ENCODE assay signal across 28 cellular contexts in the genomic region with DNA sequence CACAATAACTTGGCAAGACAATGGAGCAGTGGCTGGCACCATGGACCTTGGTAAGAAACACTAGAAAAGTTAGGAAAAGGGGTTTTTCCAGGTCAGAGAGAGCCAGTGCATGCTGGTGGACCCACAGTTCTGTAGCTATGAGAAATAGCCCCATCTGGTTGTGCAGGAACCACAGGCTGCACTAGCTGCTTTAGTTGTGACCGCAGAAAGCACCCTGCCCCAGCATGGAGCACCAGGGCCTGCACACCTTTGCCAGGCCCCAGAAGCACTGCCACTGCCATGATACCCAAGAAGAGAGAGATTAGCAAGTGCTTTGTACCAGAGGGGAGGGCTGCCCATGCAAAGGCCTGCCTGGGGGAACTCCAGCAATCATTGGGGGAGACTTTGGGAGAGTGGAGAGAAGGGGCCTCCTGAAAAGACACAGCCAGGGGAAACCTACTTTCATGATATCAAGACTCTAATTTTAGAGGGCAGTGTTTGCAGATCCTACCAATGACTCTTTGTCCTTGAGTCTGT.
DNase-seq lines count a peak whose midpoint lies in the region; TF ChIP-seq lines count a peak whose summit lies in the region.
"Had no signal": no experiment of that assay in that cellular context is flagged by ENCODE, and none has a peak within 500 bp of the region (broad histone marks: within the 10 kb centered on the region; RNA-seq: fewer than 3 reads in every experiment).

No MANE protein-coding gene starts in this region.

- CTCF ChIA-PET in mammary epithelial cell (lab: Charles Lee; ENCODE audit: low non-redundant PET) = no interaction called here
- CTCF ChIA-PET in MCF 10A (lab: Yijun Ruan, JAX) = interaction anchor here (1.8 kb wide), 1 partner anchor 152 kb away, joined by 5 read pairs; no protein-coding TSS in a partner anchor
- CTCF ChIA-PET in GM10248 (lab: Yijun Ruan, JAX) = interaction anchor here (1.1 to 1.9 kb wide), 2 partner anchors 70 to 92 kb away, joined by 3 to 5 read pairs; no protein-coding TSS in a partner anchor

- no peak overlapping the region for H3K27ac ChIP-seq in mammary epithelial cell (ENCODE audit: insufficient read depth, low read depth, low read length)
- H3K27ac ChIP-seq in mesodermal cell (ENCODE audit: low read depth, low read length, severe bottlenecking) = peak overlapping the region; percentile 95
- no peak overlapping the region for H3K27ac ChIP-seq in left ventricle myocardium inferior (replicated peaks)
- H3K27ac ChIP-seq: 22Rv1, cardiac muscle cell, coronary artery, esophagus muscularis mucosa, upper lobe of right lung had no signal

- POLR2A ChIA-PET in MCF 10A (lab: Yijun Ruan, JAX) (interaction anchor here (0.7 to 1.0 kb wide), 2 partner anchors 31 to 158 kb away, joined by 3 read pairs; no protein-coding TSS in a partner anchor), GM10248 (lab: Yijun Ruan, JAX) (no interaction called here)

- H3K9me3 Mint-ChIP-seq in MCF 10A (ENCODE audit: unreplicated experiment) (peaks cover 23% of the 10 kb centered on the region), brain (peaks cover 10 to 22% (median 20%) of the 10 kb centered on the region in 5 experiments)

- H3K27ac Mint-ChIP-seq in MCF 10A (ENCODE audit: low read depth, unreplicated experiment) (no peak overlapping the region), brain (peak overlapping the region; percentile 42 to 95 (median 86))
- H3K27ac Mint-ChIP-seq: activated CD4-positive, alpha-beta memory T cell treated with anti-CD3 and anti-CD28 coated beads, Interleukin-2, amount 10 ng/mL, durations not matched to agents 7 days and 5 days; activated naive CD4-positive, alpha-beta T cell treated with anti-CD3 and anti-CD28 coated beads, Interleukin-2, amount 50 U/mL, for 24 hours; activated T-helper 2 cell treated with anti-CD3 and anti-CD28 coated beads, Interferon-gamma antibody, Interleukin-2, Interleukin-4, amounts not matched to agents 10 μg/mL and 5 μg/mL and 100 μg/mL, durations not matched to agents 14 hours and 24 hours and 36 hours; effector memory CD8-positive, alpha-beta T cell; naive thymus-derived CD4-positive, alpha-beta T cell; T-helper 1 cell treated with Interleukin-12 subunit alpha and Interleukin-12 subunit beta and Interleukin-4 antibody, amounts not matched to agents 30 μg/mL and 1 μg/mL, for 36 hours had no signal

- intact Hi-C loops in mammary epithelial cell (cut with micrococcal nuclease) = no loop called here
- intact Hi-C loops in MCF 10A (cut with micrococcal nuclease) = no loop called here
- intact Hi-C loops in left ventricle myocardium inferior (cut with micrococcal nuclease) = no loop called here

- no peak overlapping the region for H3K4me2 ChIP-seq in mammary epithelial cell (ENCODE audit: insufficient read depth, low read depth, low read length)

- H3K27me3 Mint-ChIP-seq in MCF 10A (ENCODE audit: insufficient read depth, unreplicated experiment) (peaks cover 35% of the 10 kb centered on the region), brain (peaks cover 9% of the 10 kb centered on the region)

- 86% methylated on average over 1 of the region's 1 CpG for WGBS in mammary epithelial cell (ENCODE audit: low coverage, missing lambda C conversion rate)
- 100% methylated on average over 1 of the region's 1 CpG; no CpG with 5 or more reads in 1 of the 2 experiments for WGBS in mesodermal cell (ENCODE audit: insufficient coverage in 2 of 2), 2 experiments

- H3K4me3 Mint-ChIP-seq in MCF 10A (ENCODE audit: unreplicated experiment) = no peak overlapping the region
- peak overlapping the region in 1 of 5 experiments; percentile 81 for H3K4me3 Mint-ChIP-seq in brain
- H3K4me3 Mint-ChIP-seq: activated CD4-positive, alpha-beta memory T cell treated with anti-CD3 and anti-CD28 coated beads, Interleukin-2, amount 10 ng/mL, durations not matched to agents 7 days and 5 days; activated naive CD4-positive, alpha-beta T cell treated with anti-CD3 and anti-CD28 coated beads, Interleukin-2, amount 50 U/mL, for 24 hours; CD4-positive, CD25-positive, alpha-beta regulatory T cell; effector memory CD8-positive, alpha-beta T cell; naive thymus-derived CD4-positive, alpha-beta T cell; T-helper 1 cell treated with Interleukin-12 subunit alpha and Interleukin-12 subunit beta and Interleukin-4 antibody, amounts not matched to agents 30 μg/mL and 1 μg/mL, for 36 hours had no signal

- H3K27me3 ChIP-seq in mammary epithelial cell (ENCODE audit: insufficient read depth, low read length) (no peaks in the 10 kb centered on the region), left ventricle myocardium inferior (ENCODE audit: low read depth) (peaks cover 57% of the 10 kb centered on the region)
- H3K27me3 ChIP-seq: cardiac muscle cell had no signal

- H2AFZ ChIP-seq in mammary epithelial cell (ENCODE audit: low read depth, low read length) = peak overlapping the region; percentile 68

- TF ChIP-seq CTCF in mammary epithelial cell (conservative IDR thresholded peaks at IDR 0.05 in 1 of 2, IDR thresholded peaks at IDR 0.05 in 1 of 2; ENCODE audit: extremely low read depth in 1 of 2, insufficient read depth in 1 of 2, low read depth in 1 of 2, low read length in 2 of 2) (no peak), MCF 10A (IDR thresholded peaks at IDR 0.05; ENCODE audit: unreplicated experiment) (no peak), brain (conservative IDR thresholded peaks at IDR 0.05) (no peak), left ventricle myocardium inferior (IDR thresholded peaks at IDR 0.05; ENCODE audit: borderline replicate concordance) (no peak), GM10248 (IDR thresholded peaks at IDR 0.05; ENCODE audit: control extremely low read depth, extremely low read depth, low read depth, missing control alignments) (no peak)

- dilution Hi-C loops in mammary epithelial cell (cut with HindIII; ENCODE audit: low sequenced_read_pairs) = no loop called here

- no peak for DNase-seq in mammary epithelial cell
- no peak for DNase-seq in MCF 10A (ENCODE audit: unreplicated experiment)
- no peak for DNase-seq in left ventricle myocardium inferior
- DNase-seq in NAMALWA (ENCODE audit: low spot score) = no peak
- no peak for DNase-seq in GM10248 (ENCODE audit: extremely low spot score)
- DNase-seq in stimulated activated CD4-positive, alpha-beta T cell treated with anti-CD3 and anti-CD28 coated beads, Interleukin-1b, Interleukin-23, amount 100 ng/mL, for 48 hours = no peak
- DNase-seq: activated CD4-positive, alpha-beta memory T cell treated with anti-CD3 and anti-CD28 coated beads, Interleukin-2, amount 10 ng/mL, durations not matched to agents 7 days and 5 days; activated CD4-positive, CD25-positive, alpha-beta regulatory T cell treated with anti-CD3 and anti-CD28 coated beads, Interleukin-2, amount 50 U/mL, for 72 hours; CD4-positive, CD25-positive, alpha-beta regulatory T cell; effector memory CD8-positive, alpha-beta T cell; EL; KG1; midbrain; MM.1S; naive thymus-derived CD4-positive, alpha-beta T cell; NCI-H2081 treated with DMSO at 0.1 percent for 48 hours; NCI-H226; stimulated activated CD4-positive, alpha-beta T cell treated with anti-CD3 and anti-CD28 coated beads, Interleukin-2, amount 100 ng/mL, for 48 hours; upper lobe of right lung had no signal

- no peaks in the 10 kb centered on the region for H3K79me2 ChIP-seq in mammary epithelial cell (ENCODE audit: insufficient read depth, low read length)

- no TSS peak for BruUV-seq in mammary epithelial cell (replicated peaks; lab: Mats Ljungman, UMichigan)
- no TSS peak for BruUV-seq in MCF 10A (replicated peaks; lab: Mats Ljungman, UMichigan)

- H3K36me3 Mint-ChIP-seq in MCF 10A (ENCODE audit: insufficient read depth, unreplicated experiment) = peaks cover 4% of the 10 kb centered on the region
- H3K36me3 Mint-ChIP-seq in brain = peaks cover 13% of the 10 kb centered on the region
- H3K36me3 Mint-ChIP-seq: CD4-positive, CD25-positive, alpha-beta regulatory T cell had no signal

- H3K4me3 ChIP-seq in mammary epithelial cell (replicated peaks in 1 of 3; ENCODE audit: insufficient read depth in 1 of 3, low read depth in 2 of 3, low read length in 3 of 3) (no peak overlapping the region), mesodermal cell (ENCODE audit: extremely low read depth, insufficient read depth, low read length, poor library complexity, severe bottlenecking) (no peak overlapping the region), left ventricle myocardium inferior (no peak overlapping the region)
- H3K4me3 ChIP-seq: cardiac muscle cell, coronary artery, esophagus muscularis mucosa, upper lobe of right lung had no signal

- peaks cover 45% of the 10 kb centered on the region for H3K4me1 Mint-ChIP-seq in MCF 10A (ENCODE audit: insufficient read depth, unreplicated experiment)
- H3K4me1 Mint-ChIP-seq in brain = peaks cover 55% of the 10 kb centered on the region
- H3K4me1 Mint-ChIP-seq: activated CD4-positive, alpha-beta memory T cell treated with anti-CD3 and anti-CD28 coated beads, Interleukin-2, amount 10 ng/mL, durations not matched to agents 7 days and 5 days had no signal

- H3K36me3 ChIP-seq in mammary epithelial cell (ENCODE audit: insufficient read depth, low read length) (no peaks in the 10 kb centered on the region), mesodermal cell (ENCODE audit: control insufficient read depth, insufficient read depth, low read length) (no peaks in the 10 kb centered on the region), left ventricle myocardium inferior (no peaks in the 10 kb centered on the region)
- H3K36me3 ChIP-seq: cardiac muscle cell, esophagus muscularis mucosa, upper lobe of right lung had no signal

- H3K9me3 ChIP-seq in mammary epithelial cell (replicated peaks; ENCODE audit: insufficient read depth, low read length) (peaks cover 15% of the 10 kb centered on the region), mesodermal cell (ENCODE audit: control insufficient read depth, low read length) (peaks cover 14% of the 10 kb centered on the region), left ventricle myocardium inferior (replicated peaks) (no peaks in the 10 kb centered on the region)
- H3K9me3 ChIP-seq: esophagus muscularis mucosa, upper lobe of right lung had no signal

- H3K9ac ChIP-seq in mammary epithelial cell (ENCODE audit: insufficient read depth, low read length) = no peak overlapping the region

- in situ Hi-C loops in mammary epithelial cell (cut with MboI; ENCODE audit: low sequenced_read_pairs in 2 of 2) = no loop called here

- no peaks in the 10 kb centered on the region for H4K20me1 ChIP-seq in mammary epithelial cell (ENCODE audit: insufficient read depth, low read length)

- peaks cover 42% of the 10 kb centered on the region for H3K4me1 ChIP-seq in mammary epithelial cell (ENCODE audit: insufficient read depth, low read length)
- H3K4me1 ChIP-seq in mesodermal cell (ENCODE audit: control insufficient read depth, insufficient read depth, low read length, poor library complexity, severe bottlenecking) = peaks cover 45% of the 10 kb centered on the region
- peaks cover 10% of the 10 kb centered on the region for H3K4me1 ChIP-seq in left ventricle myocardium inferior
